31 cellular contexts compared by ENCODE assay signal in genomic region chr5:145904743-145905142, GRCh38. TPM values are rescaled to one million over a fixed set of nuclear protein-coding genes. Genes with fewer than 3 reads are reported as not detected.
"Had no signal": no experiment of that assay in that cellular context is flagged by ENCODE, and none has a peak within 500 bp of the region (broad histone marks: within the 10 kb centered on the region; RNA-seq: fewer than 3 reads in every experiment).

No MANE protein-coding gene starts in this region.

- H3K4me3 ChIP-seq: stomach, suprapubic skin, testis, thoracic aorta, thyroid gland, tibial artery, tibial nerve, transverse colon, upper lobe of left lung, upper lobe of right lung, uterus, vagina had no signal

- H3K9me3 ChIP-seq: stomach, suprapubic skin, testis, thoracic aorta, thyroid gland, tibial artery, transverse colon, upper lobe of left lung, upper lobe of right lung, uterus, vagina had no signal

- H3K27me3 ChIP-seq: stomach, suprapubic skin, testis, thyroid gland, tibial artery, tibial nerve, transverse colon, upper lobe of left lung, upper lobe of right lung, uterus, vagina had no signal

- H3K36me3 ChIP-seq: stomach, suprapubic skin, thoracic aorta, thyroid gland, tibial artery, tibial nerve, transverse colon, upper lobe of left lung, upper lobe of right lung, uterus, vagina had no signal

- H3K4me1 ChIP-seq: suprapubic skin, testis, thyroid gland, tibial artery, tibial nerve, transverse colon, upper lobe of left lung, upper lobe of right lung, uterus, vagina had no signal

- DNase-seq: stimulated activated CD4-positive, alpha-beta T cell treated with anti-CD3 and anti-CD28 coated beads, Interleukin-2, amount 100 ng/mL, for 48 hours; stimulated activated CD4-positive, alpha-beta T cell treated with anti-CD3 and anti-CD28 coated beads, Interleukin-4, amount 100 ng/mL, for 1 hour; stimulated activated CD4-positive, alpha-beta T cell treated with anti-CD3 and anti-CD28 coated beads, Interleukin-4, amount 100 ng/mL, for 24 hours; stimulated activated CD4-positive, alpha-beta T cell treated with anti-CD3 and anti-CD28 coated beads, Interleukin-4, amount 100 ng/mL, for 4 hours; stimulated activated CD8-positive, alpha-beta memory T cell treated with anti-CD3 and anti-CD28 coated beads, Interleukin-4, amount 100 ng/mL, for 48 hours; stimulated activated naive B cell treated with anti-CD40 and anti-IgM and Interleukin-4, amounts not matched to agents 10 μg/mL and 1 μg/mL and 100 μg/mL, for 72 hours; stimulated activated naive CD4-positive, alpha-beta T cell; stimulated activated naive CD4-positive, alpha-beta T cell treated with Interleukin-2 at 50 U/mL for 16 hours; stimulated activated naive CD8-positive, alpha-beta T cell treated with anti-CD3 and anti-CD28 coated beads, Interleukin-15, amount 100 ng/mL, for 72 hours; stimulated activated naive CD8-positive, alpha-beta T cell treated with anti-CD3 and anti-CD28 coated beads, Interleukin-15, Interleukin-2, amounts not matched to agents 100 U/mL and 50 U/mL, for 24 hours; stomach; substantia nigra; testis; thyroid gland; tibial artery; transverse colon; trophoblast cell; upper lobe of left lung; upper lobe of right lung; uterus had no signal

- H3K27ac ChIP-seq: stomach, suprapubic skin, testis, thoracic aorta, thyroid gland, tibial artery, tibial nerve, transverse colon, upper lobe of left lung, upper lobe of right lung, uterus, vagina had no signal

- FAIRE-seq: urothelium cell line had no signal

- ATAC-seq: stimulated activated effector memory CD8-positive, alpha-beta T cell treated with anti-CD3 and anti-CD28 coated beads, Interleukin-12 subunit alpha, Interleukin-12 subunit beta, amount 100 ng/mL, for 72 hours; stimulated activated memory B cell treated with anti-CD40 and anti-IgM and Interleukin-4, amounts not matched to agents 10 μg/mL and 1 μg/mL and 100 μg/mL, for 72 hours; stimulated activated naive B cell treated with anti-CD40 and anti-IgM and Interleukin-4, amounts not matched to agents 10 μg/mL and 1 μg/mL and 100 μg/mL, for 72 hours; stimulated activated naive CD8-positive, alpha-beta T cell treated with anti-CD3 and anti-CD28 coated beads, Interleukin-15, amount 100 ng/mL, for 72 hours; stimulated activated naive CD8-positive, alpha-beta T cell treated with anti-CD3 and anti-CD28 coated beads, Interleukin-15, Interleukin-2, amounts not matched to agents 100 U/mL and 50 U/mL, for 24 hours; upper lobe of right lung had no signal

RNA-seq across cellular contexts. Expression of gene GRXCR2, which starts 31.9 kb away (rescaled TPM):
- total RNA-seq: stomach, subcutaneous adipose tissue, temporal lobe, thoracic aorta, tibial nerve, transverse colon, upper lobe of left lung, upper lobe of right lung, ureter, urinary bladder, uterus, vagina had no signal
- polyA plus RNA-seq: stomach, urinary bladder had no signal
